1 cellular context compared by ENCODE assay signal in genomic region chr11:130655308-130655707, GRCh38.
TF ChIP-seq lines count a peak whose summit lies in the region.

No MANE protein-coding gene starts in this region.

TF ChIP-seq in IMR-90, 13 proteins besides CTCF, POLR2A, EP300 and RAD21 (continued from another document):
- TF ChIP-seq, protein P1, sequence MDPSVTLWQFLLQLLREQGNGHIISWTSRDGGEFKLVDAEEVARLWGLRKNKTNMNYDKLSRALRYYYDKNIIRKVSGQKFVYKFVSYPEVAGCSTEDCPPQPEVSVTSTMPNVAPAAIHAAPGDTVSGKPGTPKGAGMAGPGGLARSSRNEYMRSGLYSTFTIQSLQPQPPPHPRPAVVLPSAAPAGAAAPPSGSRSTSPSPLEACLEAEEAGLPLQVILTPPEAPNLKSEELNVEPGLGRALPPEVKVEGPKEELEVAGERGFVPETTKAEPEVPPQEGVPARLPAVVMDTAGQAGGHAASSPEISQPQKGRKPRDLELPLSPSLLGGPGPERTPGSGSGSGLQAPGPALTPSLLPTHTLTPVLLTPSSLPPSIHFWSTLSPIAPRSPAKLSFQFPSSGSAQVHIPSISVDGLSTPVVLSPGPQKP (IDR thresholded peaks at IDR 0.05; ENCODE audit: borderline replicate concordance, low read depth, low read length), result no peak
- TF ChIP-seq FOS (IDR thresholded peaks at IDR 0.05; ENCODE audit: low read depth, low read length), result no peak
- TF ChIP-seq RFX5 (IDR thresholded peaks at IDR 0.05; ENCODE audit: low read depth, low read length), result no peak
- TF ChIP-seq RCOR1 (IDR thresholded peaks at IDR 0.05; ENCODE audit: insufficient replicate concordance, low read length), result no peak
